ENCODE assay signal across 22 cellular contexts in the genomic region with DNA sequence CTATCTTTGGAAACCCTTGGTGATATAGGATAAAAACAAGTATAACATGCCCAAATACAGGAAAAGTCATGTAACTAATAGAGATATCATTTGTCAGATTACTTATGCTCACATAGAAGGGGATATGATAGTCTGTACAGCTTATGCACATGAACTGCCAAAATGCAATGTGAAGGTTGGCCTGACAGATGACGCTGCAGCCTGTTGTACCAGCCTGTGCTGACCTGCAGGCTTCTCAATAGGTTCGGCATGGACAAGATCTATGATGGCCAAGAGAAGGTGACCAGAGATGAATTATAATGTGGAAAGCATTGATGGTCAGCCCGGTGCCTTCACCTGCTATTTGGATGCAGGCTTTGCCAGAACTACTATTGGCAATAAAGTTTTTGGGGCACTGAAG. TPM values are rescaled to one million over a fixed set of nuclear protein-coding genes. Genes with fewer than 3 reads are reported as not detected.
DNase-seq lines count a peak whose midpoint lies in the region; ATAC-seq and TF ChIP-seq lines count a peak whose summit lies in the region.
"Had no signal": no experiment of that assay in that cellular context is flagged by ENCODE, and none has a peak within 500 bp of the region (broad histone marks: within the 10 kb centered on the region; RNA-seq: fewer than 3 reads in every experiment).

No MANE protein-coding gene starts in this region.

- H3K4me1 Mint-ChIP-seq in brain: peaks cover 50% of the 10 kb centered on the region
- peaks cover 35% of the 10 kb centered on the region for H3K4me1 Mint-ChIP-seq in type B pancreatic cell (ENCODE audit: unreplicated experiment)

- no peak for DNase-seq in Right ventricle myocardium superior
- no peak for DNase-seq in cardiac septum (ENCODE audit: low spot score)
- no peak for DNase-seq in left ventricle myocardium superior
- DNase-seq in type B pancreatic cell (ENCODE audit: extremely low spot score, unreplicated experiment): peak; percentile 24
- no peak for DNase-seq in NCI-H1092 treated with DMSO at 0.1 percent for 48 hours (lab: John Stamatoyannopoulos, UW)
- no peak for DNase-seq in A172 (ENCODE audit: low spot score)
- DNase-seq: ACHN; C1 segment of cervical spinal cord; CD8-positive, alpha-beta memory T cell; DND-41; IMR-90; Karpas-422; MG63; NCI-H1048; NCI-H1436 treated with DMSO at 0.1 percent for 48 hours; NCI-H2029; NCI-H2171; NCI-H526 treated with DMSO at 0.1 percent for 48 hours; SHP77 had no signal

- no peaks in the 10 kb centered on the region for H3K36me3 Mint-ChIP-seq in brain
- no peaks in the 10 kb centered on the region for H3K36me3 Mint-ChIP-seq in type B pancreatic cell

- H3K4me3 Mint-ChIP-seq in brain: no peak overlapping the region
- no peak overlapping the region for H3K4me3 Mint-ChIP-seq in type B pancreatic cell
- H3K4me3 Mint-ChIP-seq: CD8-positive, alpha-beta memory T cell had no signal

- H3K27ac Mint-ChIP-seq in brain (peak overlapping the region in 4 of 5 experiments; percentile 3 to 59 (median 40)), type B pancreatic cell (no peak overlapping the region)

- intact Hi-C loops in Right ventricle myocardium superior (cut with DNase I) (loop anchor here (10.0 kb wide), 1 partner anchor 303 kb away; a partner anchor contains a TSS), cardiac septum (cut with DNase I) (no loop called here), left ventricle myocardium superior (cut with micrococcal nuclease) (no loop called here)

- H3K27me3 Mint-ChIP-seq in brain (no peaks in the 10 kb centered on the region), type B pancreatic cell (no peaks in the 10 kb centered on the region)
- H3K27me3 Mint-ChIP-seq: CD8-positive, alpha-beta memory T cell had no signal

- peak; percentile 51 for ATAC-seq in Right ventricle myocardium superior (ENCODE audit: poor library complexity)
- ATAC-seq in left ventricle myocardium superior: peak; percentile 21

- H3K9me3 Mint-ChIP-seq in brain (no peaks in the 10 kb centered on the region), type B pancreatic cell (no peaks in the 10 kb centered on the region)
- H3K9me3 Mint-ChIP-seq: CD8-positive, alpha-beta memory T cell had no signal

- TF ChIP-seq CTCF in brain (conservative IDR thresholded peaks at IDR 0.05) (no peak), type B pancreatic cell (conservative IDR thresholded peaks at IDR 0.05) (no peak)

RNA-seq across cellular contexts. Expression of a gene that starts 12.7 kb away (rescaled TPM):
- total RNA-seq in Right ventricle myocardium superior: 0.51 TPM
- 0.19 TPM for total RNA-seq in cardiac septum
- polyA plus RNA-seq in brain (ENCODE audit: insufficient read depth, low read depth, low replicate concordance): 0.70 TPM
- 0.07 TPM for total RNA-seq in left ventricle myocardium superior
- 1.7 TPM in 1 of 2 replicates, not detected in the other for total RNA-seq in type B pancreatic cell (ENCODE audit: low replicate concordance)
- total RNA-seq in A172 (2014; rRNA removed; shearing (Covaris generic)): not detected in 2 replicates
- total RNA-seq: CD8-positive, alpha-beta memory T cell; G401; HT1080; IMR-90 had no signal
- polyA plus RNA-seq: CD8-positive, alpha-beta memory T cell had no signal

RNA-seq across cellular contexts. Expression of a gene that starts 18.1 kb away (rescaled TPM):
- total RNA-seq in Right ventricle myocardium superior (83.8 TPM), cardiac septum (71.1 TPM), left ventricle myocardium superior (107 TPM), type B pancreatic cell (ENCODE audit: low replicate concordance) (54.9 and 113 TPM in 2 replicates)
- polyA plus RNA-seq in brain (ENCODE audit: insufficient read depth, low read depth, low replicate concordance): 14.6 TPM
- 7.2 and 8.1 TPM in 2 replicates for total RNA-seq in A172 (2014; rRNA removed; shearing (Covaris generic))
